21 cellular contexts compared by ENCODE assay signal in genomic region chr1:112417985-112418607, GRCh38.
"Had no signal": no experiment of that assay in that cellular context is flagged by ENCODE, and none has a peak within 500 bp of the region (broad histone marks: within the 10 kb centered on the region; RNA-seq: fewer than 3 reads in every experiment).

No MANE protein-coding gene starts in this region.

- H3K9me3 Mint-ChIP-seq: memory B cell; naive thymus-derived CD8-positive, alpha-beta T cell; neural crest cell; stimulated activated naive B cell treated with anti-CD40 and anti-IgM and Interleukin-4, amounts not matched to agents 10 μg/mL and 1 μg/mL and 100 μg/mL, for 72 hours; stimulated activated naive CD8-positive, alpha-beta T cell treated with anti-CD3 and anti-CD28 coated beads, Interleukin-15, amount 100 ng/mL, for 72 hours had no signal

- H3K4me3 Mint-ChIP-seq: memory B cell; naive thymus-derived CD8-positive, alpha-beta T cell; neural crest cell; stimulated activated naive B cell treated with anti-CD40 and anti-IgM and Interleukin-4, amounts not matched to agents 10 μg/mL and 1 μg/mL and 100 μg/mL, for 72 hours; stimulated activated naive CD8-positive, alpha-beta T cell treated with anti-CD3 and anti-CD28 coated beads, Interleukin-15, amount 100 ng/mL, for 72 hours had no signal

- H3K4me3 ChIP-seq: gastroesophageal sphincter, left ventricle myocardium inferior, lower lobe of right lung, sigmoid colon, skin epidermis, testis, tibial nerve, upper lobe of right lung, vagina had no signal

- H3K27ac Mint-ChIP-seq: memory B cell; naive thymus-derived CD8-positive, alpha-beta T cell; stimulated activated naive B cell treated with anti-CD40 and anti-IgM and Interleukin-4, amounts not matched to agents 10 μg/mL and 1 μg/mL and 100 μg/mL, for 72 hours; stimulated activated naive CD8-positive, alpha-beta T cell treated with anti-CD3 and anti-CD28 coated beads, Interleukin-15, amount 100 ng/mL, for 72 hours had no signal

- DNase-seq: effector memory CD4-positive, alpha-beta T cell; erythroblast; glutamatergic neuron; islet precursor cell; left ventricle myocardium inferior; lower lobe of right lung; naive thymus-derived CD8-positive, alpha-beta T cell; posterior cingulate gyrus; sigmoid colon; stimulated activated CD4-positive, alpha-beta T cell treated with anti-CD3 and anti-CD28 coated beads, Interleukin-2, amount 100 ng/mL, for 24 hours; stimulated activated CD4-positive, alpha-beta T cell treated with anti-CD3 and anti-CD28 coated beads, Interleukin-4, amount 100 ng/mL, for 4 hours; stimulated activated naive B cell treated with anti-CD40 and anti-IgM and Interleukin-4, amounts not matched to agents 10 μg/mL and 1 μg/mL and 100 μg/mL, for 72 hours; stimulated activated naive CD8-positive, alpha-beta T cell treated with anti-CD3 and anti-CD28 coated beads, Interleukin-15, amount 100 ng/mL, for 72 hours; testis; upper lobe of right lung had no signal

- ATAC-seq: gastroesophageal sphincter; lower lobe of right lung; naive thymus-derived CD8-positive, alpha-beta T cell; stimulated activated naive B cell treated with anti-CD40 and anti-IgM and Interleukin-4, amounts not matched to agents 10 μg/mL and 1 μg/mL and 100 μg/mL, for 72 hours; stimulated activated naive CD8-positive, alpha-beta T cell treated with anti-CD3 and anti-CD28 coated beads, Interleukin-15, amount 100 ng/mL, for 72 hours; upper lobe of right lung had no signal

- H3K4me1 Mint-ChIP-seq: memory B cell; naive thymus-derived CD8-positive, alpha-beta T cell; neural crest cell; stimulated activated naive B cell treated with anti-CD40 and anti-IgM and Interleukin-4, amounts not matched to agents 10 μg/mL and 1 μg/mL and 100 μg/mL, for 72 hours; stimulated activated naive CD8-positive, alpha-beta T cell treated with anti-CD3 and anti-CD28 coated beads, Interleukin-15, amount 100 ng/mL, for 72 hours had no signal

- H3K9me3 ChIP-seq: gastroesophageal sphincter, left ventricle myocardium inferior, lower lobe of right lung, sigmoid colon, testis, tibial nerve, upper lobe of right lung, vagina had no signal

- H3K27me3 ChIP-seq: gastroesophageal sphincter, sigmoid colon, testis, tibial nerve, upper lobe of right lung, vagina had no signal

- H3K36me3 Mint-ChIP-seq: naive thymus-derived CD8-positive, alpha-beta T cell had no signal

- H3K27me3 Mint-ChIP-seq: stimulated activated naive B cell treated with anti-CD40 and anti-IgM and Interleukin-4, amounts not matched to agents 10 μg/mL and 1 μg/mL and 100 μg/mL, for 72 hours; stimulated activated naive CD8-positive, alpha-beta T cell treated with anti-CD3 and anti-CD28 coated beads, Interleukin-15, amount 100 ng/mL, for 72 hours had no signal

- H3K4me1 ChIP-seq: lower lobe of right lung, testis, upper lobe of right lung had no signal
